Comparison of ENCODE assay signal across 1 cellular context in the genomic region with DNA sequence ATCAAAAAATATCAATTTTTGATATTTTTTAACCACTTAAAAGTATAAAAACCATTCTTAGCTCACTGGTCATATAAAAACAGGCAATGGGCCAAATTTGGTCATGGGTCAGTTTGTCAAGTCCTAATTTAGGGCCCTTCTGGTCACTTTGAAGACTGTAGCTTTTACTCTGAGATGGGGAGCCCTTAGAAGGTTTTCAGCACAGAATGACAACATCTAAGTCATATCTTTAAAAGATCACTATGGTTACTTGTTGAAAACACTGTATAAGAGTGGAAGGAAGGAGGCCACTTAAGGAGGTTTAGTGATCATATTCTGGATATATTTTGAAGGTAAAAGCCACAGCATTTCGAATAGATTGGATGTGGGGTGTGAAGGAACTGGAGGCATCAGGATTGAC.
A peak's percentile ranks its signal among the peaks of the same experiment; 100 is the strongest.
TF ChIP-seq lines count a peak whose summit lies in the region.

No MANE protein-coding gene starts in this region.

TF ChIP-seq in K562, 482 proteins besides CTCF, POLR2A, EP300 and RAD21 (continued from another document):
- TF ChIP-seq, protein P1, sequence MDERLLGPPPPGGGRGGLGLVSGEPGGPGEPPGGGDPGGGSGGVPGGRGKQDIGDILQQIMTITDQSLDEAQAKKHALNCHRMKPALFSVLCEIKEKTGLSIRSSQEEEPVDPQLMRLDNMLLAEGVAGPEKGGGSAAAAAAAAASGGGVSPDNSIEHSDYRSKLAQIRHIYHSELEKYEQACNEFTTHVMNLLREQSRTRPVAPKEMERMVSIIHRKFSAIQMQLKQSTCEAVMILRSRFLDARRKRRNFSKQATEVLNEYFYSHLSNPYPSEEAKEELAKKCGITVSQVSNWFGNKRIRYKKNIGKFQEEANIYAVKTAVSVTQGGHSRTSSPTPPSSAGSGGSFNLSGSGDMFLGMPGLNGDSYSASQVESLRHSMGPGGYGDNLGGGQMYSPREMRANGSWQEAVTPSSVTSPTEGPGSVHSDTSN (CRISPR knock-in tag; IDR thresholded peaks at IDR 0.05; ENCODE audit: low read depth): no peak
- TF ChIP-seq, protein P1 (tag; conservative IDR thresholded peaks at IDR 0.05; ENCODE audit: low read depth): peak; percentile 38
- TF ChIP-seq MAZ (CRISPR knock-in tag; conservative IDR thresholded peaks at IDR 0.05 in 1 of 2, IDR thresholded peaks at IDR 0.05 in 1 of 2) (no peak), DMBX1 (CRISPR knock-in tag; IDR thresholded peaks at IDR 0.05; ENCODE audit: borderline replicate concordance) (no peak), NFIC (IDR thresholded peaks at IDR 0.05) (peak; percentile 19; the same call in 1 of the 2 replicates), MEIS2 (IDR thresholded peaks at IDR 0.05; ENCODE audit: partially characterized antibody) (peak; percentile 5)
TF ChIP-seq in K562: peak in this region for 5.
